In the genomic region with DNA sequence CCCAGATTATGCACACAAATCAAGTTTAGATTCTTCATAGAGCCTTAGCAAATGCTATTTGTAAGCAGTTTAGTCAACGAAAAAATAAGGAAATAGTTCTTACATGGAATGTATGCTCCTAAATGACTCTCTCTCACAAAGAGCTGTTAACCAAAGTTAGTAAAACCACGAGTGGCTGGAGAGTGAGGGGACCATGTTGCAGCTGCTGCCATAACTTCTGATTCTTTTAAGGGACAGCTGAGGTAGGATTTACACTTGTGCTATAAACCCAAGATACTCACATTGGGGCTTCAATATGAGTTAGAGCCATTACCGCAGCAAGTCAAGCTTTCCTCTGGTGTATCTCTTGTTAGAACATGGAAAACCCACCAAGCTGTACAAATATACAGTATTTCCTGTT, we compare ENCODE assay signal across 17 cellular contexts. TPM values are rescaled to one million over a fixed set of nuclear protein-coding genes. Genes with fewer than 3 reads are reported as not detected.
DNase-seq lines count a peak whose midpoint lies in the region; ATAC-seq, FAIRE-seq and TF ChIP-seq lines count a peak whose summit lies in the region.
"Had no signal": no experiment of that assay in that cellular context is flagged by ENCODE, and none has a peak within 500 bp of the region (broad histone marks: within the 10 kb centered on the region; RNA-seq: fewer than 3 reads in every experiment).

No MANE protein-coding gene starts in this region.

- CTCF ChIA-PET in A549 (lab: Yijun Ruan, JAX), result no interaction called here

- ATAC-seq in A549, result no peak
- ATAC-seq in DND-41 (ENCODE audit: insufficient read depth, low read depth), result no peak
- ATAC-seq: HepG2, mucosa of descending colon, WTC11 had no signal

- no peak overlapping the region for H3K27ac Mint-ChIP-seq in activated T-helper 1 cell treated with anti-CD3 and anti-CD28 coated beads, Interleukin-12 subunit alpha, Interleukin-12 subunit beta, Interleukin-2, Interleukin-4 antibody, amounts not matched to agents 30 ng/mL and 10 ng/mL and 1 ng/mL, durations not matched to agents 14 hours and 24 hours and 36 hours
- H3K27ac Mint-ChIP-seq in immature natural killer cell, result peak overlapping the region; percentile 96 to 99 (median 98)

- no peaks in the 10 kb centered on the region for H3K9me3 Mint-ChIP-seq in activated T-helper 1 cell treated with anti-CD3 and anti-CD28 coated beads, Interleukin-12 subunit alpha, Interleukin-12 subunit beta, Interleukin-2, Interleukin-4 antibody, amounts not matched to agents 30 ng/mL and 10 ng/mL and 1 ng/mL, durations not matched to agents 14 hours and 24 hours and 36 hours
- H3K9me3 Mint-ChIP-seq in immature natural killer cell, result no peaks in the 10 kb centered on the region
- H3K9me3 Mint-ChIP-seq: WTC11 had no signal

- H3K36me3 Mint-ChIP-seq in activated T-helper 1 cell treated with anti-CD3 and anti-CD28 coated beads, Interleukin-12 subunit alpha, Interleukin-12 subunit beta, Interleukin-2, Interleukin-4 antibody, amounts not matched to agents 30 ng/mL and 10 ng/mL and 1 ng/mL, durations not matched to agents 14 hours and 24 hours and 36 hours (ENCODE audit: low read depth), result peaks cover 5% of the 10 kb centered on the region
- no peaks in the 10 kb centered on the region for H3K36me3 Mint-ChIP-seq in immature natural killer cell
- H3K36me3 Mint-ChIP-seq: WTC11 had no signal

- no peak overlapping the region for H3K4me3 ChIP-seq in A549
- H3K4me3 ChIP-seq in DND-41 (ENCODE audit: low read depth in 1 of 2, low read length in 2 of 2), result no peak overlapping the region
- H3K4me3 ChIP-seq: mucosa of descending colon had no signal

- no peaks in the 10 kb centered on the region for H3K27me3 ChIP-seq in DND-41 (ENCODE audit: insufficient read depth, low read length, poor library complexity)

- 78% methylated on average over 3 of the region's 3 CpGs for WGBS in A549 (ENCODE audit: missing lambda C conversion rate)

- TF ChIP-seq CTCF in A549 (IDR thresholded peaks at IDR 0.05) (no peak), DND-41 (IDR thresholded peaks at IDR 0.05; ENCODE audit: borderline replicate concordance, extremely low read depth, low read length, poor library complexity, severe bottlenecking) (no peak)

- H3K4me1 Mint-ChIP-seq in activated T-helper 1 cell treated with anti-CD3 and anti-CD28 coated beads, Interleukin-12 subunit alpha, Interleukin-12 subunit beta, Interleukin-2, Interleukin-4 antibody, amounts not matched to agents 30 ng/mL and 10 ng/mL and 1 ng/mL, durations not matched to agents 14 hours and 24 hours and 36 hours (ENCODE audit: low read depth), result peaks cover 46% of the 10 kb centered on the region
- peaks cover 53 to 55% of the 10 kb centered on the region in 2 donors for H3K4me1 Mint-ChIP-seq in immature natural killer cell

- intact Hi-C loops in activated T-helper 1 cell treated with anti-CD3 and anti-CD28 coated beads, Interleukin-12 subunit alpha, Interleukin-12 subunit beta, Interleukin-2, Interleukin-4 antibody, amounts not matched to agents 30 ng/mL and 10 ng/mL and 1 ng/mL, durations not matched to agents 14 hours and 24 hours and 36 hours (cut with micrococcal nuclease), result loop anchor here (1.0 to 5.0 kb wide), 2 partner anchors 26 to 739 kb away; a partner anchor contains a TSS

- TF ChIP-seq EP300 in A549 (IDR thresholded peaks at IDR 0.05), result no peak

- H4K20me1 ChIP-seq in DND-41 (ENCODE audit: insufficient read depth, low read length), result peaks cover 9% of the 10 kb centered on the region; the same call in 1 of the 2 replicates

- DNase-seq in A549 (ENCODE audit: low read depth in 1 of 2, low spot score in 1 of 2) (no peak), DND-41 (no peak), immature natural killer cell (no peak), NCI-H2171 treated with DMSO at 0.1 percent for 48 hours (lab: John Stamatoyannopoulos, UW) (no peak), GF-D8 (lab: John Stamatoyannopoulos, UW) (no peak), OCI-M1 (lab: John Stamatoyannopoulos, UW) (no peak), NCI-H510A (lab: John Stamatoyannopoulos, UW) (no peak)
- no peak for DNase-seq in activated T-helper 1 cell treated with anti-CD3 and anti-CD28 coated beads, Interleukin-12 subunit alpha, Interleukin-12 subunit beta, Interleukin-2, Interleukin-4 antibody, amounts not matched to agents 30 ng/mL and 10 ng/mL and 1 ng/mL, durations not matched to agents 14 hours and 24 hours and 36 hours (ENCODE audit: low spot score)
- DNase-seq: activated effector memory CD4-positive, alpha-beta T cell treated with Interleukin-2 at 50 U/mL for 16 hours; C1 segment of cervical spinal cord; mucosa of descending colon; NCI-H1105; NCI-H2227 treated with DMSO at 0.1 percent for 48 hours; SK-N-SH had no signal

- peak; percentile 32 for FAIRE-seq in A549 (lab: Jason Lieb, UNC)
- FAIRE-seq: HepG2, keratinocyte had no signal

- no peak for TF ChIP-seq RAD21 in A549 (conservative IDR thresholded peaks at IDR 0.05 in 1 of 2, IDR thresholded peaks at IDR 0.05 in 1 of 2)

- POLR2A ChIA-PET in A549 (lab: Yijun Ruan, JAX), result no interaction called here

- no peaks in the 10 kb centered on the region for H3K27me3 Mint-ChIP-seq in activated T-helper 1 cell treated with anti-CD3 and anti-CD28 coated beads, Interleukin-12 subunit alpha, Interleukin-12 subunit beta, Interleukin-2, Interleukin-4 antibody, amounts not matched to agents 30 ng/mL and 10 ng/mL and 1 ng/mL, durations not matched to agents 14 hours and 24 hours and 36 hours (ENCODE audit: insufficient read depth)
- peaks cover 8 to 20% (median 10%) of the 10 kb centered on the region in 3 donors for H3K27me3 Mint-ChIP-seq in immature natural killer cell (ENCODE audit: low read depth in 3 of 3)

- H3K27ac ChIP-seq in A549, result no peak overlapping the region
- H3K27ac ChIP-seq in DND-41 (ENCODE audit: low read length), result no peak overlapping the region

- no peaks in the 10 kb centered on the region for H3K36me3 ChIP-seq in DND-41 (ENCODE audit: insufficient read depth, low read length)

- no peaks in the 10 kb centered on the region for H3K9me3 ChIP-seq in A549
- no peaks in the 10 kb centered on the region for H3K9me3 ChIP-seq in DND-41 (ENCODE audit: insufficient read depth, low read length, severe bottlenecking)
- H3K9me3 ChIP-seq: mucosa of descending colon, SK-N-SH had no signal

- TF ChIP-seq POLR2A in A549 (IDR thresholded peaks at IDR 0.05; ENCODE audit: low read length), result no peak

- no peak overlapping the region for H3K9ac ChIP-seq in DND-41 (ENCODE audit: low read depth, low read length)
- H3K9ac ChIP-seq: SK-N-SH had no signal

- H3K4me1 ChIP-seq in A549 (peaks cover 10% of the 10 kb centered on the region; the same call in 2 of the 3 replicates), DND-41 (ENCODE audit: insufficient read depth, low read length) (peaks cover 40% of the 10 kb centered on the region)

- H3K4me2 ChIP-seq in A549 (no peak overlapping the region), DND-41 (ENCODE audit: insufficient read depth, low read length) (peak overlapping the region; percentile 90; the same call in 1 of the 2 replicates)

- peak overlapping the region; percentile 98 for H3K4me3 Mint-ChIP-seq in activated T-helper 1 cell treated with anti-CD3 and anti-CD28 coated beads, Interleukin-12 subunit alpha, Interleukin-12 subunit beta, Interleukin-2, Interleukin-4 antibody, amounts not matched to agents 30 ng/mL and 10 ng/mL and 1 ng/mL, durations not matched to agents 14 hours and 24 hours and 36 hours
- peak overlapping the region; percentile 93 to 100 (median 98) for H3K4me3 Mint-ChIP-seq in immature natural killer cell

- peaks cover 70% of the 10 kb centered on the region for H3K79me2 ChIP-seq in DND-41 (ENCODE audit: insufficient read depth, low read length)

- H2AFZ ChIP-seq in DND-41 (ENCODE audit: low read depth, low read length), result no peak overlapping the region

TF ChIP-seq in A549, 52 proteins besides CTCF, POLR2A, EP300 and RAD21:
- TF ChIP-seq JUNB (IDR thresholded peaks at IDR 0.05) (no peak), ESRRA (IDR thresholded peaks at IDR 0.05; ENCODE audit: borderline replicate concordance, low read length) (no peak), JUN (IDR thresholded peaks at IDR 0.05) (no peak), CBX8 (IDR thresholded peaks at IDR 0.05) (no peak), ZFP36 (IDR thresholded peaks at IDR 0.05; ENCODE audit: borderline replicate concordance, partially characterized antibody) (no peak), MAFK (IDR thresholded peaks at IDR 0.05; ENCODE audit: partially characterized antibody) (no peak), HDAC2 (IDR thresholded peaks at IDR 0.05) (no peak), NPAS2 (CRISPR knock-in tag; IDR thresholded peaks at IDR 0.05; ENCODE audit: borderline replicate concordance) (no peak), TFCP2L1 (CRISPR knock-in tag; IDR thresholded peaks at IDR 0.05) (no peak), SMC3 (IDR thresholded peaks at IDR 0.05) (no peak), HOXA7 (CRISPR knock-in tag; IDR thresholded peaks at IDR 0.05) (no peak), MYC (IDR thresholded peaks at IDR 0.05; ENCODE audit: borderline replicate concordance, low read length) (no peak), ZSCAN20 (CRISPR knock-in tag; IDR thresholded peaks at IDR 0.05) (no peak)

RNA-seq across cellular contexts. Expression of a gene that starts 2.7 kb away (rescaled TPM):
- 8.7 and 9.5 TPM in 2 replicates for polyA plus RNA-seq in A549 (2011; rRNA removed)
- polyA plus RNA-seq in A549 (2012; cell fraction: cytosol; rRNA removed), result 0.95 and 0.96 TPM in 2 replicates
- 0.71 and 1.4 TPM in 2 replicates for polyA plus RNA-seq in A549 (2012; cell fraction: nucleus; rRNA removed)
- 5.8 to 7.8 TPM (median 5.9 TPM) in 3 replicates for polyA plus RNA-seq in A549 (2017; fragmentation: RNase III; extraction: RNeasy Plus Mini Kit Qiagen cat#74134 plus additional on column Dnase treatment)
- polyA minus RNA-seq in A549 (2011; rRNA and poly(A)+ RNA removed), result 4.1 and 4.3 TPM in 2 replicates
- total RNA-seq in activated T-helper 1 cell treated with anti-CD3 and anti-CD28 coated beads, Interleukin-12 subunit alpha, Interleukin-12 subunit beta, Interleukin-2, Interleukin-4 antibody, amounts not matched to agents 30 ng/mL and 10 ng/mL and 1 ng/mL, durations not matched to agents 14 hours and 24 hours and 36 hours, result 28.6 and 30.1 TPM in 2 replicates
- polyA plus RNA-seq in immature natural killer cell, result 10 to 100 TPM; 27.9 to 48.8 (median 28.9) TPM
